In genomic region chr4:136864580-136865185, GRCh38 we compare ENCODE assay signal across 9 cellular contexts.
DNase-seq lines count a peak whose midpoint lies in the region; ATAC-seq, FAIRE-seq and TF ChIP-seq lines count a peak whose summit lies in the region.
"Had no signal": no experiment of that assay in that cellular context is flagged by ENCODE, and none has a peak within 500 bp of the region (broad histone marks: within the 10 kb centered on the region; RNA-seq: fewer than 3 reads in every experiment).

No MANE protein-coding gene starts in this region.

- H3K4me3 ChIP-seq in fibroblast of pulmonary artery (replicated peaks; ENCODE audit: low read depth, low read length) (no peak overlapping the region), pancreas (no peak overlapping the region)

- peak; percentile 82 for TF ChIP-seq CTCF in C4-2B (conservative IDR thresholded peaks at IDR 0.05)
- TF ChIP-seq CTCF in fibroblast of pulmonary artery (IDR thresholded peaks at IDR 0.05; ENCODE audit: low read length, missing control alignments), result peak; percentile 80
- TF ChIP-seq CTCF in pancreas (IDR thresholded peaks at IDR 0.05), result peak; percentile 18 to 71 (median 62)

- peak; percentile 92 for ATAC-seq in HG02870 (IDR thresholded peaks at IDR 0.05; ENCODE audit: unreplicated experiment)
- ATAC-seq in SK-N-SH treated with all-trans-retinoic acid at 6 μM for 48 hours, result peak; percentile 98
- peak; percentile 77 to 95 (median 90) for ATAC-seq in pancreas

- H3K9me3 ChIP-seq in pancreas, result no peaks in the 10 kb centered on the region

- intact Hi-C loops in pancreas (cut with DNase I), result no loop called here

- no peaks in the 10 kb centered on the region for H3K27me3 ChIP-seq in pancreas

- no peaks in the 10 kb centered on the region for H3K36me3 ChIP-seq in pancreas

- peaks cover 4 to 16% (median 11%) of the 10 kb centered on the region in 3 donors for H3K4me1 ChIP-seq in pancreas

- no peak for DNase-seq in GM18507 (ENCODE audit: extremely low spot score, insufficient read length, low read depth)
- peak; percentile 54 for DNase-seq in NCI-H1105 treated with DMSO at 0.1 percent for 48 hours (lab: John Stamatoyannopoulos, UW)
- DNase-seq in fibroblast of pulmonary artery (ENCODE audit: low read depth), result peak; percentile 93
- DNase-seq in pancreas, result peak in 3 of 6 donors; percentile 16 to 28 (median 28)
- DNase-seq in activated T-cell treated with anti-CD3 and anti-CD28 coated beads, Interleukin-2, amount 50 U/mL, for 48 hours, result no peak
- DNase-seq: activated B cell treated with CpG ODN at 0.5 μM for 24 hours had no signal

- no peak overlapping the region for H3K27ac ChIP-seq in C4-2B
- no peak overlapping the region for H3K27ac ChIP-seq in pancreas

- 0 to 1% methylated on average over 2 of the region's 2 CpGs for WGBS in pancreas, 2 donors

- peak; percentile 72 for FAIRE-seq in GM18507 (lab: Jason Lieb, UNC)
- peak; percentile 97 for FAIRE-seq in pancreas (lab: Jason Lieb, UNC)

TF ChIP-seq in SK-N-SH treated with all-trans-retinoic acid at 6 μM for 48 hours, 23 proteins besides CTCF, POLR2A, EP300 and RAD21:
- no peak for TF ChIP-seq ARNTL (CRISPR knock-in tag; IDR thresholded peaks at IDR 0.05; ENCODE audit: borderline replicate concordance, low read depth)
- TF ChIP-seq, protein P1, sequence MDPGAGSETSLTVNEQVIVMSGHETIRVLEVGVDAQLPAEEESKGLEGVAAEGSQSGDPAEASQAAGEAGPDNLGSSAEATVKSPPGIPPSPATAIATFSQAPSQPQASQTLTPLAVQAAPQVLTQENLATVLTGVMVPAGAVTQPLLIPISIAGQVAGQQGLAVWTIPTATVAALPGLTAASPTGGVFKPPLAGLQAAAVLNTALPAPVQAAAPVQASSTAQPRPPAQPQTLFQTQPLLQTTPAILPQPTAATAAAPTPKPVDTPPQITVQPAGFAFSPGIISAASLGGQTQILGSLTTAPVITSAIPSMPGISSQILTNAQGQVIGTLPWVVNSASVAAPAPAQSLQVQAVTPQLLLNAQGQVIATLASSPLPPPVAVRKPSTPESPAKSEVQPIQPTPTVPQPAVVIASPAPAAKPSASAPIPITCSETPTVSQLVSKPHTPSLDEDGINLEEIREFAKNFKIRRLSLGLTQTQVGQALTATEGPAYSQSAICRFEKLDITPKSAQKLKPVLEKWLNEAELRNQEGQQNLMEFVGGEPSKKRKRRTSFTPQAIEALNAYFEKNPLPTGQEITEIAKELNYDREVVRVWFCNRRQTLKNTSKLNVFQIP (CRISPR knock-in tag; IDR thresholded peaks at IDR 0.05; ENCODE audit: borderline replicate concordance, low read depth), result no peak
- TF ChIP-seq ISL1 (CRISPR knock-in tag; IDR thresholded peaks at IDR 0.05), result no peak
- TF ChIP-seq, protein P2, sequence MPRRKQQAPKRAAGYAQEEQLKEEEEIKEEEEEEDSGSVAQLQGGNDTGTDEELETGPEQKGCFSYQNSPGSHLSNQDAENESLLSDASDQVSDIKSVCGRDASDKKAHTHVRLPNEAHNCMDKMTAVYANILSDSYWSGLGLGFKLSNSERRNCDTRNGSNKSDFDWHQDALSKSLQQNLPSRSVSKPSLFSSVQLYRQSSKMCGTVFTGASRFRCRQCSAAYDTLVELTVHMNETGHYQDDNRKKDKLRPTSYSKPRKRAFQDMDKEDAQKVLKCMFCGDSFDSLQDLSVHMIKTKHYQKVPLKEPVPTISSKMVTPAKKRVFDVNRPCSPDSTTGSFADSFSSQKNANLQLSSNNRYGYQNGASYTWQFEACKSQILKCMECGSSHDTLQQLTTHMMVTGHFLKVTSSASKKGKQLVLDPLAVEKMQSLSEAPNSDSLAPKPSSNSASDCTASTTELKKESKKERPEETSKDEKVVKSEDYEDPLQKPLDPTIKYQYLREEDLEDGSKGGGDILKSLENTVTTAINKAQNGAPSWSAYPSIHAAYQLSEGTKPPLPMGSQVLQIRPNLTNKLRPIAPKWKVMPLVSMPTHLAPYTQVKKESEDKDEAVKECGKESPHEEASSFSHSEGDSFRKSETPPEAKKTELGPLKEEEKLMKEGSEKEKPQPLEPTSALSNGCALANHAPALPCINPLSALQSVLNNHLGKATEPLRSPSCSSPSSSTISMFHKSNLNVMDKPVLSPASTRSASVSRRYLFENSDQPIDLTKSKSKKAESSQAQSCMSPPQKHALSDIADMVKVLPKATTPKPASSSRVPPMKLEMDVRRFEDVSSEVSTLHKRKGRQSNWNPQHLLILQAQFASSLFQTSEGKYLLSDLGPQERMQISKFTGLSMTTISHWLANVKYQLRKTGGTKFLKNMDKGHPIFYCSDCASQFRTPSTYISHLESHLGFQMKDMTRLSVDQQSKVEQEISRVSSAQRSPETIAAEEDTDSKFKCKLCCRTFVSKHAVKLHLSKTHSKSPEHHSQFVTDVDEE (CRISPR knock-in tag; IDR thresholded peaks at IDR 0.05), result no peak
- TF ChIP-seq SNAI2 (CRISPR knock-in tag; IDR thresholded peaks at IDR 0.05), result no peak
- no peak for TF ChIP-seq ZFP30 (CRISPR knock-in tag; IDR thresholded peaks at IDR 0.05)
- no peak for TF ChIP-seq TCF4 (CRISPR knock-in tag; IDR thresholded peaks at IDR 0.05; ENCODE audit: borderline replicate concordance)
- TF ChIP-seq GLIS3 (CRISPR knock-in tag; IDR thresholded peaks at IDR 0.05), result no peak
- no peak for TF ChIP-seq ESRRG (CRISPR knock-in tag; IDR thresholded peaks at IDR 0.05)

Comparison
In these comparisons a context has a peak if more than half of its experiments do, and no peak if none do; other contexts are left out.
1. DNase-seq: peak in NCI-H1105 treated with DMSO at 0.1 percent for 48 hours (single experiment) and fibroblast of pulmonary artery (single experiment); none in GM18507 (single experiment) and activated T-cell treated with anti-CD3 and anti-CD28 coated beads, Interleukin-2, amount 50 U/mL, for 48 hours (0 of 2).
2. Peak in every context shown above with its lines, with median percentiles within 50 percentile points of each other: CTCF ChIP-seq and ATAC-seq.